In genomic region chr9:35014517-35014916, GRCh38 we compare ENCODE assay signal across 23 cellular contexts. TPM values are rescaled to one million over a fixed set of nuclear protein-coding genes. Genes with fewer than 3 reads are reported as not detected.
"Had no signal": no experiment of that assay in that cellular context is flagged by ENCODE, and none has a peak within 500 bp of the region (broad histone marks: within the 10 kb centered on the region; RNA-seq: fewer than 3 reads in every experiment).

No MANE protein-coding gene starts in this region.

- H3K4me1 Mint-ChIP-seq: IgD-negative memory B cell had no signal

- H3K27ac Mint-ChIP-seq: IgD-negative memory B cell had no signal

- H3K27ac ChIP-seq: HL-60, SJSA1, SK-N-MC had no signal

- H3K27me3 ChIP-seq: SJSA1 had no signal

- H3K4me1 ChIP-seq: SJSA1 had no signal

- ATAC-seq: K562 had no signal

- H3K4me3 ChIP-seq: K562, SJSA1, SK-N-MC had no signal

- DNase-seq: MV-4-11, NCI-H1048, NCI-H1105, NCI-H1417, NCI-H1436 treated with DMSO at 0.1 percent for 48 hours, NCI-H1694, NCI-H187 treated with DMSO at 0.1 percent for 48 hours, NCI-H2029 treated with DMSO at 0.1 percent for 48 hours, NCI-H2227 treated with DMSO at 0.1 percent for 48 hours, NCI-H524 treated with DMSO at 0.1 percent for 48 hours, NCI-H69, NCI-H774, Right ventricle myocardium superior, RPMI8226, SIG-M5 had no signal

- H3K4me3 Mint-ChIP-seq: IgD-negative memory B cell had no signal

- H3K36me3 ChIP-seq: SJSA1 had no signal

- H3K27me3 Mint-ChIP-seq: IgD-negative memory B cell had no signal

- H3K9me3 ChIP-seq: SJSA1 had no signal

RNA-seq across cellular contexts. Expression of gene PHF24, which starts 56.4 kb away (rescaled TPM):
- total RNA-seq: K562, LHCN-M2, MCF 10A, NCI-H460, SJSA1 had no signal
